In the genomic region with DNA sequence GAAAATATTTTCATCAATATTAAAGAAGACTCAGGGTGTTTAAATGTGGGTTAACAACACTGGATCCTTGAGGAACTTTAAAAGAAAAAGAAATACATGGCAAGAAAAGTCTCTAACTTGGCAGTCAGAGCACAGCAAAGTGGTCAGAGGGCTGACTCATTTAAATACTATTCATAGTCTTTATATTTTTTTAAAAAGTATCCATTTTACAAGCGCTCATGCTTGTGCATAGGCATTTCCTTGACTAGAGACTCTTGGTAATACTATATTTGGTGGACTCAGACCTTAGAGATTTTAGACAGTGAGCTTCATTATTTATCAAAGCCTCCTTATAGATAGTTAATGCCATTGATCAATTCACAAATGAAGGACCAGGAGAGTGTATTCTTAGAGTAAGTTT, we compare ENCODE assay signal across 16 cellular contexts.
DNase-seq lines count a peak whose midpoint lies in the region; ATAC-seq and TF ChIP-seq lines count a peak whose summit lies in the region.
"Had no signal": no experiment of that assay in that cellular context is flagged by ENCODE, and none has a peak within 500 bp of the region (broad histone marks: within the 10 kb centered on the region; RNA-seq: fewer than 3 reads in every experiment).

No MANE protein-coding gene starts in this region.

- TF ChIP-seq CTCF in BJ (IDR thresholded peaks at IDR 0.05; ENCODE audit: insufficient read depth, low read depth, low read length) (no peak), retinal pigment epithelial cell (conservative IDR thresholded peaks at IDR 0.05; ENCODE audit: low read depth, low read length) (no peak)

- ATAC-seq in HG03196 (IDR thresholded peaks at IDR 0.05; ENCODE audit: unreplicated experiment), result no peak
- ATAC-seq: left colon, mucosa of descending colon, sciatic nerve had no signal

- CTCF ChIA-PET in BJ (lab: Yijun Ruan, JAX), result interaction anchor here (0.6 kb wide), 1 partner anchor 703 kb away, joined by 3 read pairs; no protein-coding TSS in a partner anchor

- H3K4me3 ChIP-seq in BJ (ENCODE audit: low read depth, low read length), result no peak overlapping the region
- H3K4me3 ChIP-seq in MG63, result no peak overlapping the region
- no peak overlapping the region for H3K4me3 ChIP-seq in retinal pigment epithelial cell (ENCODE audit: low read length)
- H3K4me3 ChIP-seq: mucosa of descending colon, testis had no signal

- no peaks in the 10 kb centered on the region for H3K27me3 ChIP-seq in BJ (ENCODE audit: control insufficient read depth, insufficient read depth, low read length)
- no peaks in the 10 kb centered on the region for H3K27me3 ChIP-seq in MG63
- H3K27me3 ChIP-seq: testis had no signal

- peak; percentile 27 for DNase-seq in BJ (ENCODE audit: low read depth)
- DNase-seq in MG63, result peak; percentile 9
- peak; percentile 30 for DNase-seq in fibroblast of gingiva (ENCODE audit: low read depth)
- peak; percentile 11 for DNase-seq in retinal pigment epithelial cell (ENCODE audit: low read depth)
- DNase-seq in putamen (ENCODE audit: low spot score), result no peak
- no peak for DNase-seq in 8988T
- no peak for DNase-seq in T1000 (lab: John Stamatoyannopoulos, UW)
- DNase-seq: activated naive CD4-positive, alpha-beta T cell treated with anti-CD3 and anti-CD28 coated beads for 36 hours; left colon; mucosa of descending colon; NCI-H1436 treated with DMSO at 0.1 percent for 48 hours; nucleus accumbens; stimulated activated CD4-positive, alpha-beta T cell treated with anti-CD3 and anti-CD28 coated beads, Interleukin-4, amount 100 ng/mL, for 1 hour; testis had no signal

- POLR2A ChIA-PET in BJ (lab: Charles Lee), result interaction anchor here (0.5 kb wide), 1 partner anchor 568 kb away, joined by 3 read pairs; no protein-coding TSS in a partner anchor

- no peaks in the 10 kb centered on the region for H3K9me3 ChIP-seq in MG63
- H3K9me3 ChIP-seq: mucosa of descending colon, testis had no signal

- no peaks in the 10 kb centered on the region for H3K36me3 ChIP-seq in BJ (ENCODE audit: control insufficient read depth, insufficient read depth, low read length)
- no peaks in the 10 kb centered on the region for H3K36me3 ChIP-seq in MG63

Comparison
In these comparisons a context has a peak if more than half of its experiments do, and no peak if none do; other contexts are left out.
1. DNase-seq: peak in BJ (single experiment), MG63 (single experiment), fibroblast of gingiva (single experiment) and retinal pigment epithelial cell (single experiment); none in putamen (single experiment), 8988T (single experiment) and T1000 (single experiment).